ENCODE assay signal across 1 cellular context in the genomic region with DNA sequence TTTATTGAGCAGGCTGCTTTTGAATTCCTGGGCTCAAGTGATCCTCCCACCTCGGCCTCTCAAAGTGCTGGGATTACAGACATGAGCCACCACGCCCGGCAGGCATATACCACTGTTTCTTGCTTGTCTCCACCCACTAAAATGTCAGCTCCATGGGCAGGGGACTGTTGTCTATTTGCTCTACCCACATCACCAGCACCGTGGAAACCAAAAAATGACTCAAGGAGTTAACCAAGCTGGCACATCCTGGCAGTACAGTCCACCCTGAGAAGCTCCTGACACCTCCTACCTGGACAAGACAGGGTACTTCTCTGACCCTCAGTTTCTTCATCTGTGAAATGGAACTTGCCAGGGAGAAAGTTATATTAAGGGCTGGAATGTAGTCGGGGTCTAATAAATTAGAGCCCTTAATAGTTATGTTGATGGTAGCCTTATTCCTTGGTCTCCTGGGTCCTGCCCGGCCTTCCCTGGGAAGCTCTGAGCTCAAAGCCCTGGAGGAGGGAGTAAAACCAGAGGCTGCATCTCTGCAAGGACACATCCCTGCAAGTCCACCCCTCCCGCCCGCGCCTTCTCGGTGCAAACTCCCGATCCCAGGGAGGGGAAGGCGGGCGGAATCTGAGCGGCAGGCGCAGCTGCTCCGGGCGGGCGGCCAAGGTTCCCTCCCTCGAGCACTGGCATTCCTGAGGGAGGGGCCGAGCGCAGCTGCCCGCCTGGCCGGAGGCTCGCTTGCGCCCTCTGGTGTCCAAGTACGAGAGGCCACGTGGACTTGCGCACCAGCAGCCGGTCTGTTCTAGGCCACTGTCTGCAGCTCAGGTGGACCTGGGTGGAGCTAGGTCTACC.
TF ChIP-seq lines count a peak whose summit lies in the region.

No MANE protein-coding gene starts in this region.

TF ChIP-seq in HepG2, 621 proteins besides CTCF, POLR2A, EP300 and RAD21 (continued from another document and continues in another):
- TF ChIP-seq, protein P1, sequence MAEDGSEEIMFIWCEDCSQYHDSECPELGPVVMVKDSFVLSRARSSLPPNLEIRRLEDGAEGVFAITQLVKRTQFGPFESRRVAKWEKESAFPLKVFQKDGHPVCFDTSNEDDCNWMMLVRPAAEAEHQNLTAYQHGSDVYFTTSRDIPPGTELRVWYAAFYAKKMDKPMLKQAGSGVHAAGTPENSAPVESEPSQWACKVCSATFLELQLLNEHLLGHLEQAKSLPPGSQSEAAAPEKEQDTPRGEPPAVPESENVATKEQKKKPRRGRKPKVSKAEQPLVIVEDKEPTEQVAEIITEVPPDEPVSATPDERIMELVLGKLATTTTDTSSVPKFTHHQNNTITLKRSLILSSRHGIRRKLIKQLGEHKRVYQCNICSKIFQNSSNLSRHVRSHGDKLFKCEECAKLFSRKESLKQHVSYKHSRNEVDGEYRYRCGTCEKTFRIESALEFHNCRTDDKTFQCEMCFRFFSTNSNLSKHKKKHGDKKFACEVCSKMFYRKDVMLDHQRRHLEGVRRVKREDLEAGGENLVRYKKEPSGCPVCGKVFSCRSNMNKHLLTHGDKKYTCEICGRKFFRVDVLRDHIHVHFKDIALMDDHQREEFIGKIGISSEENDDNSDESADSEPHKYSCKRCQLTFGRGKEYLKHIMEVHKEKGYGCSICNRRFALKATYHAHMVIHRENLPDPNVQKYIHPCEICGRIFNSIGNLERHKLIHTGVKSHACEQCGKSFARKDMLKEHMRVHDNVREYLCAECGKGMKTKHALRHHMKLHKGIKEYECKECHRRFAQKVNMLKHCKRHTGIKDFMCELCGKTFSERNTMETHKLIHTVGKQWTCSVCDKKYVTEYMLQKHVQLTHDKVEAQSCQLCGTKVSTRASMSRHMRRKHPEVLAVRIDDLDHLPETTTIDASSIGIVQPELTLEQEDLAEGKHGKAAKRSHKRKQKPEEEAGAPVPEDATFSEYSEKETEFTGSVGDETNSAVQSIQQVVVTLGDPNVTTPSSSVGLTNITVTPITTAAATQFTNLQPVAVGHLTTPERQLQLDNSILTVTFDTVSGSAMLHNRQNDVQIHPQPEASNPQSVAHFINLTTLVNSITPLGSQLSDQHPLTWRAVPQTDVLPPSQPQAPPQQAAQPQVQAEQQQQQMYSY (CRISPR knock-in tag; IDR thresholded peaks at IDR 0.05) = no peak
- 0 out of 2 replicates have a peak, but pooled peaks have one; percentile 16 for TF ChIP-seq CREM (IDR thresholded peaks at IDR 0.05)
- no peak for TF ChIP-seq CREM (CRISPR knock-in tag; IDR thresholded peaks at IDR 0.05)
- no peak for TF ChIP-seq RFXANK (CRISPR knock-in tag; IDR thresholded peaks at IDR 0.05)
- TF ChIP-seq, protein P2, sequence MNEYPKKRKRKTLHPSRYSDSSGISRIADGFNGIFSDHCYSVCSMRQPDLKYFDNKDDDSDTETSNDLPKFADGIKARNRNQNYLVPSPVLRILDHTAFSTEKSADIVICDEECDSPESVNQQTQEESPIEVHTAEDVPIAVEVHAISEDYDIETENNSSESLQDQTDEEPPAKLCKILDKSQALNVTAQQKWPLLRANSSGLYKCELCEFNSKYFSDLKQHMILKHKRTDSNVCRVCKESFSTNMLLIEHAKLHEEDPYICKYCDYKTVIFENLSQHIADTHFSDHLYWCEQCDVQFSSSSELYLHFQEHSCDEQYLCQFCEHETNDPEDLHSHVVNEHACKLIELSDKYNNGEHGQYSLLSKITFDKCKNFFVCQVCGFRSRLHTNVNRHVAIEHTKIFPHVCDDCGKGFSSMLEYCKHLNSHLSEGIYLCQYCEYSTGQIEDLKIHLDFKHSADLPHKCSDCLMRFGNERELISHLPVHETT (CRISPR knock-in tag; conservative IDR thresholded peaks at IDR 0.05) = no peak
- TF ChIP-seq, protein P3, sequence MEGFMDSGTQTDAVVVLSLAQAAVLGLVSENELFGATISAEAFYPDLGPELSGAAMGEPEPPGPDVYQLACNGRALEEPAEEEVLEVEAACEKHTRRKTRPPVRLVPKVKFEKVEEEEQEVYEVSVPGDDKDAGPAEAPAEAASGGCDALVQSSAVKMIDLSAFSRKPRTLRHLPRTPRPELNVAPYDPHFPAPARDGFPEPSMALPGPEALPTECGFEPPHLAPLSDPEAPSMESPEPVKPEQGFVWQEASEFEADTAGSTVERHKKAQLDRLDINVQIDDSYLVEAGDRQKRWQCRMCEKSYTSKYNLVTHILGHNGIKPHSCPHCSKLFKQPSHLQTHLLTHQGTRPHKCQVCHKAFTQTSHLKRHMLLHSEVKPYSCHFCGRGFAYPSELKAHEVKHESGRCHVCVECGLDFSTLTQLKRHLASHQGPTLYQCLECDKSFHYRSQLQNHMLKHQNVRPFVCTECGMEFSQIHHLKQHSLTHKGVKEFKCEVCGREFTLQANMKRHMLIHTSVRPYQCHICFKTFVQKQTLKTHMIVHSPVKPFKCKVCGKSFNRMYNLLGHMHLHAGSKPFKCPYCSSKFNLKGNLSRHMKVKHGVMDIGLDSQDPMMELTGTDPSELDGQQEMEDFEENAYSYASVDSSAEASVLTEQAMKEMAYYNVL (CRISPR knock-in tag; IDR thresholded peaks at IDR 0.05; ENCODE audit: borderline replicate concordance) = peak; percentile 90
- TF ChIP-seq TARDBP (CRISPR knock-in tag; IDR thresholded peaks at IDR 0.05) = peak; percentile 79
- TF ChIP-seq ZNF816 (CRISPR knock-in tag; IDR thresholded peaks at IDR 0.05; ENCODE audit: borderline replicate concordance) = no peak
- peak; percentile 90 for TF ChIP-seq KDM5B (CRISPR knock-in tag; IDR thresholded peaks at IDR 0.05; ENCODE audit: borderline replicate concordance)
- TF ChIP-seq NFKBIZ (CRISPR knock-in tag; IDR thresholded peaks at IDR 0.05) = 0 out of 2 replicates have a peak, but pooled peaks have one; percentile 63
- peak; percentile 64; the same call in 1 of the 2 replicates for TF ChIP-seq KLF6 (CRISPR knock-in tag; IDR thresholded peaks at IDR 0.05)
- no peak for TF ChIP-seq ZNF879 (CRISPR knock-in tag; IDR thresholded peaks at IDR 0.05)
- TF ChIP-seq KDM6A (CRISPR knock-in tag; IDR thresholded peaks at IDR 0.05; ENCODE audit: low read depth) = no peak
- peak; percentile 99 for TF ChIP-seq ZNF619 (CRISPR knock-in tag; IDR thresholded peaks at IDR 0.05)
- peak; percentile 66; the same call in 1 of the 2 replicates for TF ChIP-seq KLF15 (CRISPR knock-in tag; IDR thresholded peaks at IDR 0.05; ENCODE audit: borderline replicate concordance)
- no peak for TF ChIP-seq NCOA1 (CRISPR knock-in tag; IDR thresholded peaks at IDR 0.05)
- TF ChIP-seq CC2D1A (CRISPR knock-in tag; IDR thresholded peaks at IDR 0.05) = no peak
- no peak for TF ChIP-seq SOX6 (IDR thresholded peaks at IDR 0.05)
- peak; percentile 84 for TF ChIP-seq SOX6 (CRISPR knock-in tag; IDR thresholded peaks at IDR 0.05)
- TF ChIP-seq ZNF605 (CRISPR knock-in tag; IDR thresholded peaks at IDR 0.05) = peak; percentile 82
- peak; percentile 65; the same call in 1 of the 2 replicates for TF ChIP-seq ZNF572 (CRISPR knock-in tag; IDR thresholded peaks at IDR 0.05)
- TF ChIP-seq, protein P4, sequence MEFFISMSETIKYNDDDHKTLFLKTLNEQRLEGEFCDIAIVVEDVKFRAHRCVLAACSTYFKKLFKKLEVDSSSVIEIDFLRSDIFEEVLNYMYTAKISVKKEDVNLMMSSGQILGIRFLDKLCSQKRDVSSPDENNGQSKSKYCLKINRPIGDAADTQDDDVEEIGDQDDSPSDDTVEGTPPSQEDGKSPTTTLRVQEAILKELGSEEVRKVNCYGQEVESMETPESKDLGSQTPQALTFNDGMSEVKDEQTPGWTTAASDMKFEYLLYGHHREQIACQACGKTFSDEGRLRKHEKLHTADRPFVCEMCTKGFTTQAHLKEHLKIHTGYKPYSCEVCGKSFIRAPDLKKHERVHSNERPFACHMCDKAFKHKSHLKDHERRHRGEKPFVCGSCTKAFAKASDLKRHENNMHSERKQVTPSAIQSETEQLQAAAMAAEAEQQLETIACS (CRISPR knock-in tag; IDR thresholded peaks at IDR 0.05) = no peak
- 0 out of 4 replicates have a peak, but pooled peaks of 1 of the 2 experiments have one; percentile 41 for TF ChIP-seq NR2F1 (CRISPR knock-in tag; IDR thresholded peaks at IDR 0.05)
- peak; percentile 90; the same call in 1 of the 2 replicates for TF ChIP-seq ZNF614 (CRISPR knock-in tag; IDR thresholded peaks at IDR 0.05; ENCODE audit: borderline replicate concordance)
- peak; percentile 76; the same call in 1 of the 2 replicates for TF ChIP-seq ZBTB3 (CRISPR knock-in tag; IDR thresholded peaks at IDR 0.05; ENCODE audit: borderline replicate concordance, low read depth)
- TF ChIP-seq, protein P5, sequence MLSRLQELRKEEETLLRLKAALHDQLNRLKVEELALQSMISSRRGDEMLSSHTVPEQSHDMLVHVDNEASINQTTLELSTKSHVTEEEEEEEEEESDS (CRISPR knock-in tag; IDR thresholded peaks at IDR 0.05; ENCODE audit: borderline replicate concordance) = no peak
- TF ChIP-seq GFI1 (CRISPR knock-in tag; IDR thresholded peaks at IDR 0.05; ENCODE audit: borderline replicate concordance) = peak; percentile 79
- peak; percentile 90 for TF ChIP-seq MIER2 (CRISPR knock-in tag; IDR thresholded peaks at IDR 0.05)
- TF ChIP-seq, protein P6, sequence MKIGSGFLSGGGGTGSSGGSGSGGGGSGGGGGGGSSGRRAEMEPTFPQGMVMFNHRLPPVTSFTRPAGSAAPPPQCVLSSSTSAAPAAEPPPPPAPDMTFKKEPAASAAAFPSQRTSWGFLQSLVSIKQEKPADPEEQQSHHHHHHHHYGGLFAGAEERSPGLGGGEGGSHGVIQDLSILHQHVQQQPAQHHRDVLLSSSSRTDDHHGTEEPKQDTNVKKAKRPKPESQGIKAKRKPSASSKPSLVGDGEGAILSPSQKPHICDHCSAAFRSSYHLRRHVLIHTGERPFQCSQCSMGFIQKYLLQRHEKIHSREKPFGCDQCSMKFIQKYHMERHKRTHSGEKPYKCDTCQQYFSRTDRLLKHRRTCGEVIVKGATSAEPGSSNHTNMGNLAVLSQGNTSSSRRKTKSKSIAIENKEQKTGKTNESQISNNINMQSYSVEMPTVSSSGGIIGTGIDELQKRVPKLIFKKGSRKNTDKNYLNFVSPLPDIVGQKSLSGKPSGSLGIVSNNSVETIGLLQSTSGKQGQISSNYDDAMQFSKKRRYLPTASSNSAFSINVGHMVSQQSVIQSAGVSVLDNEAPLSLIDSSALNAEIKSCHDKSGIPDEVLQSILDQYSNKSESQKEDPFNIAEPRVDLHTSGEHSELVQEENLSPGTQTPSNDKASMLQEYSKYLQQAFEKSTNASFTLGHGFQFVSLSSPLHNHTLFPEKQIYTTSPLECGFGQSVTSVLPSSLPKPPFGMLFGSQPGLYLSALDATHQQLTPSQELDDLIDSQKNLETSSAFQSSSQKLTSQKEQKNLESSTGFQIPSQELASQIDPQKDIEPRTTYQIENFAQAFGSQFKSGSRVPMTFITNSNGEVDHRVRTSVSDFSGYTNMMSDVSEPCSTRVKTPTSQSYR (CRISPR knock-in tag; IDR thresholded peaks at IDR 0.05; ENCODE audit: borderline replicate concordance) = peak; percentile 47; the same call in 1 of the 2 replicates
- TF ChIP-seq, protein P7, sequence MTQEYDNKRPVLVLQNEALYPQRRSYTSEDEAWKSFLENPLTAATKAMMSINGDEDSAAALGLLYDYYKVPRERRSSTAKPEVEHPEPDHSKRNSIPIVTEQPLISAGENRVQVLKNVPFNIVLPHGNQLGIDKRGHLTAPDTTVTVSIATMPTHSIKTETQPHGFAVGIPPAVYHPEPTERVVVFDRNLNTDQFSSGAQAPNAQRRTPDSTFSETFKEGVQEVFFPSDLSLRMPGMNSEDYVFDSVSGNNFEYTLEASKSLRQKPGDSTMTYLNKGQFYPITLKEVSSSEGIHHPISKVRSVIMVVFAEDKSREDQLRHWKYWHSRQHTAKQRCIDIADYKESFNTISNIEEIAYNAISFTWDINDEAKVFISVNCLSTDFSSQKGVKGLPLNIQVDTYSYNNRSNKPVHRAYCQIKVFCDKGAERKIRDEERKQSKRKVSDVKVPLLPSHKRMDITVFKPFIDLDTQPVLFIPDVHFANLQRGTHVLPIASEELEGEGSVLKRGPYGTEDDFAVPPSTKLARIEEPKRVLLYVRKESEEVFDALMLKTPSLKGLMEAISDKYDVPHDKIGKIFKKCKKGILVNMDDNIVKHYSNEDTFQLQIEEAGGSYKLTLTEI (CRISPR knock-in tag; conservative IDR thresholded peaks at IDR 0.05) = no peak
- peak; percentile 86 for TF ChIP-seq IRF2 (CRISPR knock-in tag; IDR thresholded peaks at IDR 0.05)
- TF ChIP-seq, protein P8, sequence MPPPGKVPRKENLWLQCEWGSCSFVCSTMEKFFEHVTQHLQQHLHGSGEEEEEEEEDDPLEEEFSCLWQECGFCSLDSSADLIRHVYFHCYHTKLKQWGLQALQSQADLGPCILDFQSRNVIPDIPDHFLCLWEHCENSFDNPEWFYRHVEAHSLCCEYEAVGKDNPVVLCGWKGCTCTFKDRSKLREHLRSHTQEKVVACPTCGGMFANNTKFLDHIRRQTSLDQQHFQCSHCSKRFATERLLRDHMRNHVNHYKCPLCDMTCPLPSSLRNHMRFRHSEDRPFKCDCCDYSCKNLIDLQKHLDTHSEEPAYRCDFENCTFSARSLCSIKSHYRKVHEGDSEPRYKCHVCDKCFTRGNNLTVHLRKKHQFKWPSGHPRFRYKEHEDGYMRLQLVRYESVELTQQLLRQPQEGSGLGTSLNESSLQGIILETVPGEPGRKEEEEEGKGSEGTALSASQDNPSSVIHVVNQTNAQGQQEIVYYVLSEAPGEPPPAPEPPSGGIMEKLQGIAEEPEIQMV (CRISPR knock-in tag; IDR thresholded peaks at IDR 0.05; ENCODE audit: low read depth) = 0 out of 2 replicates have a peak, but pooled peaks have one; percentile 58
- TF ChIP-seq NR3C1 (CRISPR knock-in tag; IDR thresholded peaks at IDR 0.05) = no peak
- TF ChIP-seq TMF1 (CRISPR knock-in tag; IDR thresholded peaks at IDR 0.05; ENCODE audit: low read depth) = no peak
- TF ChIP-seq, protein P9, sequence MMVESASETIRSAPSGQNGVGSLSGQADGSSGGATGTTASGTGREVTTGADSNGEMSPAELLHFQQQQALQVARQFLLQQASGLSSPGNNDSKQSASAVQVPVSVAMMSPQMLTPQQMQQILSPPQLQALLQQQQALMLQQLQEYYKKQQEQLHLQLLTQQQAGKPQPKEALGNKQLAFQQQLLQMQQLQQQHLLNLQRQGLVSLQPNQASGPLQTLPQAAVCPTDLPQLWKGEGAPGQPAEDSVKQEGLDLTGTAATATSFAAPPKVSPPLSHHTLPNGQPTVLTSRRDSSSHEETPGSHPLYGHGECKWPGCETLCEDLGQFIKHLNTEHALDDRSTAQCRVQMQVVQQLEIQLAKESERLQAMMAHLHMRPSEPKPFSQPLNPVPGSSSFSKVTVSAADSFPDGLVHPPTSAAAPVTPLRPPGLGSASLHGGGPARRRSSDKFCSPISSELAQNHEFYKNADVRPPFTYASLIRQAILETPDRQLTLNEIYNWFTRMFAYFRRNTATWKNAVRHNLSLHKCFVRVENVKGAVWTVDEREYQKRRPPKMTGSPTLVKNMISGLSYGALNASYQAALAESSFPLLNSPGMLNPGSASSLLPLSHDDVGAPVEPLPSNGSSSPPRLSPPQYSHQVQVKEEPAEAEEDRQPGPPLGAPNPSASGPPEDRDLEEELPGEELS (CRISPR knock-in tag; IDR thresholded peaks at IDR 0.05) = peak; percentile 43; the same call in 1 of the 2 replicates
- TF ChIP-seq KMT2B (CRISPR knock-in tag; IDR thresholded peaks at IDR 0.05) = 0 out of 2 replicates have a peak, but pooled peaks have one; percentile 36
